ENCODE assay signal across 8 cellular contexts in genomic region chr2:145752091-145752806, GRCh38.
A peak's percentile ranks its signal among the peaks of the same experiment; 100 is the strongest.
DNase-seq lines count a peak whose midpoint lies in the region; ATAC-seq and TF ChIP-seq lines count a peak whose summit lies in the region.

No MANE protein-coding gene starts in this region.

- CTCF ChIA-PET in activated naive CD4-positive, alpha-beta T cell treated with anti-CD3 and anti-CD28 coated beads, Interleukin-2, amount 10 ng/mL, durations not matched to agents 7 days and 5 days (lab: Charles Lee) = interaction anchor here (0.9 to 1.5 kb wide), 4 partner anchors 19 to 1302 kb away, joined by 3 to 4 read pairs (median 4); no protein-coding TSS in a partner anchor

- H3K27me3 Mint-ChIP-seq in activated naive CD4-positive, alpha-beta T cell treated with anti-CD3 and anti-CD28 coated beads, Interleukin-2, amount 10 ng/mL, durations not matched to agents 7 days and 5 days = no peaks in the 10 kb centered on the region

- H3K36me3 Mint-ChIP-seq in activated naive CD4-positive, alpha-beta T cell treated with anti-CD3 and anti-CD28 coated beads, Interleukin-2, amount 10 ng/mL, durations not matched to agents 7 days and 5 days = no peaks in the 10 kb centered on the region

- no peak overlapping the region for H3K4me3 Mint-ChIP-seq in activated naive CD4-positive, alpha-beta T cell treated with anti-CD3 and anti-CD28 coated beads, Interleukin-2, amount 10 ng/mL, durations not matched to agents 7 days and 5 days

- no peaks in the 10 kb centered on the region for H3K4me1 Mint-ChIP-seq in activated naive CD4-positive, alpha-beta T cell treated with anti-CD3 and anti-CD28 coated beads, Interleukin-2, amount 10 ng/mL, durations not matched to agents 7 days and 5 days

- H3K4me3 ChIP-seq in fibroblast of villous mesenchyme (ENCODE audit: low read depth, low read length) = no peak overlapping the region

- in situ Hi-C loops in GM13976 (cut with MboI; ENCODE audit: low sequenced_read_pairs, unreplicated experiment) = no loop called here

- H3K9me3 Mint-ChIP-seq in activated naive CD4-positive, alpha-beta T cell treated with anti-CD3 and anti-CD28 coated beads, Interleukin-2, amount 10 ng/mL, durations not matched to agents 7 days and 5 days = no peaks in the 10 kb centered on the region

- ATAC-seq in HG02610 (IDR thresholded peaks at IDR 0.05; ENCODE audit: unreplicated experiment) = peak; percentile 17

- TF ChIP-seq CTCF in GM13976 (IDR thresholded peaks at IDR 0.05; ENCODE audit: borderline replicate concordance, control extremely low read depth, extremely low read depth, insufficient read depth, missing control alignments) (peak; percentile 52), fibroblast of villous mesenchyme (IDR thresholded peaks at IDR 0.05; ENCODE audit: insufficient read depth, low read depth, low read length) (peak; percentile 76)

- no peak overlapping the region for H3K27ac Mint-ChIP-seq in activated naive CD4-positive, alpha-beta T cell treated with anti-CD3 and anti-CD28 coated beads, Interleukin-2, amount 10 ng/mL, durations not matched to agents 7 days and 5 days

- DNase-seq in GM13976 (ENCODE audit: low spot score) (peak; percentile 10), MV-4-11 (lab: John Stamatoyannopoulos, UW) (peak; percentile 69), SKM-1 treated with dmso at 0.1 percent for 144 hours (lab: John Stamatoyannopoulos, UW; ENCODE audit: unreplicated experiment) (peak; percentile 77), fibroblast of villous mesenchyme (ENCODE audit: low read depth) (peak; percentile 91), non-pigmented ciliary epithelial cell (ENCODE audit: low read depth) (peak; percentile 76)
- DNase-seq in activated CD4-positive, alpha-beta T cell treated with anti-CD3 and anti-CD28 coated beads for 4 hours = no peak
- DNase-seq in activated naive CD4-positive, alpha-beta T cell treated with anti-CD3 and anti-CD28 coated beads, Interleukin-2, amount 10 ng/mL, durations not matched to agents 7 days and 5 days = no peak

Comparison
In these comparisons a context has a peak if more than half of its experiments do, and no peak if none do; other contexts are left out.
1. DNase-seq: peak in GM13976 (single experiment), MV-4-11 (single experiment), SKM-1 treated with dmso at 0.1 percent for 144 hours (single experiment), fibroblast of villous mesenchyme (single experiment) and non-pigmented ciliary epithelial cell (single experiment); none in activated CD4-positive, alpha-beta T cell treated with anti-CD3 and anti-CD28 coated beads for 4 hours (0 of 2) and activated naive CD4-positive, alpha-beta T cell treated with anti-CD3 and anti-CD28 coated beads, Interleukin-2, amount 10 ng/mL, durations not matched to agents 7 days and 5 days (single experiment).